ENCODE assay signal across 4 cellular contexts in genomic region chr10:118782916-118783465, GRCh38. TPM values are rescaled to one million over a fixed set of nuclear protein-coding genes. Genes with fewer than 3 reads are reported as not detected.
A peak's percentile ranks its signal among the peaks of the same experiment; 100 is the strongest.
DNase-seq lines count a peak whose midpoint lies in the region; ATAC-seq and TF ChIP-seq lines count a peak whose summit lies in the region.
"Not testable (repeated sequence)": the region's sequence is repeated elsewhere in the genome, so short reads cannot be mapped to it uniquely, and the experiment has no call there.

No MANE protein-coding gene starts in this region.

- H2BK12ac ChIP-seq in neuronal stem cell (ENCODE audit: low read length): not testable (repeated sequence)

- H3K9ac ChIP-seq in neuronal stem cell (ENCODE audit: low read depth, low read length, poor library complexity): not testable (repeated sequence)

- H3K4me3 Mint-ChIP-seq in activated CD8-positive, alpha-beta memory T cell treated with anti-CD3 and anti-CD28 coated beads, Interleukin-2, amount 10 ng/mL, durations not matched to agents 7 days and 5 days: not testable (repeated sequence)

- H3K4me3 ChIP-seq in neuronal stem cell (ENCODE audit: low read length in 2 of 2): not testable (repeated sequence)
- H3K4me3 ChIP-seq in testis: peak overlapping the region; percentile 5 to 20

- H3K23ac ChIP-seq in neuronal stem cell (ENCODE audit: low read depth, low read length, poor library complexity): not testable (repeated sequence)

- not testable (repeated sequence) for H2BK15ac ChIP-seq in neuronal stem cell (ENCODE audit: low read length)

- CTCF ChIA-PET in activated CD8-positive, alpha-beta memory T cell treated with anti-CD3 and anti-CD28 coated beads, Interleukin-2, amount 10 ng/mL, durations not matched to agents 7 days and 5 days (lab: Charles Lee): not testable (repeated sequence)

- not testable (repeated sequence) for H3K79me1 ChIP-seq in neuronal stem cell (ENCODE audit: low read depth, low read length)

- ATAC-seq in activated CD8-positive, alpha-beta memory T cell treated with anti-CD3 and anti-CD28 coated beads, Interleukin-2, amount 10 ng/mL, durations not matched to agents 7 days and 5 days: not testable (repeated sequence)

- H3K4me2 ChIP-seq in neuronal stem cell (ENCODE audit: insufficient read depth, low read length, poor library complexity, severe bottlenecking): not testable (repeated sequence)

- not testable (repeated sequence) for H3K4me1 Mint-ChIP-seq in activated CD8-positive, alpha-beta memory T cell treated with anti-CD3 and anti-CD28 coated beads, Interleukin-2, amount 10 ng/mL, durations not matched to agents 7 days and 5 days

- not testable (repeated sequence) for H3K36me3 ChIP-seq in neuronal stem cell (replicated peaks in 1 of 2; ENCODE audit: control insufficient read depth in 2 of 2, insufficient read depth in 2 of 2, low read length in 2 of 2); testis (ENCODE audit: low read depth, missing control alignments)

- DNase-seq in activated CD8-positive, alpha-beta memory T cell treated with anti-CD3 and anti-CD28 coated beads, Interleukin-2, amount 10 ng/mL, durations not matched to agents 7 days and 5 days: peak; percentile 23
- peak; percentile 61 for DNase-seq in cardiac septum (ENCODE audit: low spot score)
- DNase-seq in neuronal stem cell (ENCODE audit: low spot score); testis: not testable (repeated sequence)

- H3K36me3 Mint-ChIP-seq in activated CD8-positive, alpha-beta memory T cell treated with anti-CD3 and anti-CD28 coated beads, Interleukin-2, amount 10 ng/mL, durations not matched to agents 7 days and 5 days: not testable (repeated sequence)

- H2BK120ac ChIP-seq in neuronal stem cell (ENCODE audit: low read depth, low read length): not testable (repeated sequence)

- TF ChIP-seq CTCF in testis (IDR thresholded peaks at IDR 0.05): not testable (repeated sequence)

- intact Hi-C loops in cardiac septum (cut with DNase I); testis (cut with DNase I; ENCODE audit: low total_unique reads): not testable (repeated sequence)

- not testable (repeated sequence) for H3K9me3 ChIP-seq in neuronal stem cell (replicated peaks in 1 of 2; ENCODE audit: control insufficient read depth in 2 of 2, insufficient read depth in 1 of 2, low read depth in 1 of 2, low read length in 2 of 2); testis

- H3K4ac ChIP-seq in neuronal stem cell (ENCODE audit: low read length): not testable (repeated sequence)

- not testable (repeated sequence) for H3K9me3 Mint-ChIP-seq in activated CD8-positive, alpha-beta memory T cell treated with anti-CD3 and anti-CD28 coated beads, Interleukin-2, amount 10 ng/mL, durations not matched to agents 7 days and 5 days (ENCODE audit: low read depth)

- not testable (repeated sequence) for H3K27me3 ChIP-seq in neuronal stem cell (ENCODE audit: control insufficient read depth in 3 of 3, insufficient read depth in 3 of 3, low read depth in 1 of 3, low read length in 3 of 3); testis

- H3K4me1 ChIP-seq in neuronal stem cell (ENCODE audit: control insufficient read depth in 2 of 2, insufficient read depth in 1 of 2, low read depth in 1 of 2, low read length in 2 of 2); testis: not testable (repeated sequence)

- not testable (repeated sequence) for H3K18ac ChIP-seq in neuronal stem cell (ENCODE audit: low read length)

- H2AFZ ChIP-seq in neuronal stem cell (ENCODE audit: low read length): not testable (repeated sequence)

- WGBS in neuronal stem cell (ENCODE audit: extremely low coverage in 2 of 2, insufficient read length in 2 of 2, insufficient replicate concordance in 1 of 2), 2 donors: no CpG with 5 or more reads among the region's 31 CpGs
- WGBS in testis, 2 donors: 69 to 80% methylated on average over 9 to 31 of the region's 31 CpGs

- peak overlapping the region; percentile 17 for H3K14ac ChIP-seq in neuronal stem cell (ENCODE audit: low read length)

- H3K27me3 Mint-ChIP-seq in activated CD8-positive, alpha-beta memory T cell treated with anti-CD3 and anti-CD28 coated beads, Interleukin-2, amount 10 ng/mL, durations not matched to agents 7 days and 5 days: not testable (repeated sequence)

- not testable (repeated sequence) for H2AK5ac ChIP-seq in neuronal stem cell (ENCODE audit: low read depth, low read length)

- H3K27ac ChIP-seq in neuronal stem cell (replicated peaks; ENCODE audit: low read length); testis: not testable (repeated sequence)

- H4K8ac ChIP-seq in neuronal stem cell (ENCODE audit: low read depth, low read length): not testable (repeated sequence)

- not testable (repeated sequence) for H4K91ac ChIP-seq in neuronal stem cell (ENCODE audit: low read depth, low read length, poor library complexity)

- TF ChIP-seq POLR2A in testis (IDR thresholded peaks at IDR 0.05): not testable (repeated sequence)

- not testable (repeated sequence) for H2BK5ac ChIP-seq in neuronal stem cell (ENCODE audit: low read length)

- not testable (repeated sequence) for H3K27ac Mint-ChIP-seq in activated CD8-positive, alpha-beta memory T cell treated with anti-CD3 and anti-CD28 coated beads, Interleukin-2, amount 10 ng/mL, durations not matched to agents 7 days and 5 days

RNA-seq across cellular contexts. Expression of gene CACUL1, which starts 28.2 kb away (rescaled TPM):
- 10 to 100 TPM; 25.6 to 26.4 TPM for total RNA-seq in activated CD8-positive, alpha-beta memory T cell treated with anti-CD3 and anti-CD28 coated beads, Interleukin-2, amount 10 ng/mL, durations not matched to agents 7 days and 5 days
- 31.6 TPM for total RNA-seq in cardiac septum
- polyA plus RNA-seq in neuronal stem cell (2013, experiment 1 of 2): 68.0 TPM
- polyA plus RNA-seq in neuronal stem cell (2013, experiment 2 of 2): 78.2 TPM
- 10 to 100 TPM; 62.6 to 72.0 TPM for total RNA-seq in testis
- polyA plus RNA-seq in testis (ENCODE audit: insufficient read depth, low read depth, low replicate concordance): 60.1 TPM
